ENCODE assay signal across 11 cellular contexts in the genomic region with DNA sequence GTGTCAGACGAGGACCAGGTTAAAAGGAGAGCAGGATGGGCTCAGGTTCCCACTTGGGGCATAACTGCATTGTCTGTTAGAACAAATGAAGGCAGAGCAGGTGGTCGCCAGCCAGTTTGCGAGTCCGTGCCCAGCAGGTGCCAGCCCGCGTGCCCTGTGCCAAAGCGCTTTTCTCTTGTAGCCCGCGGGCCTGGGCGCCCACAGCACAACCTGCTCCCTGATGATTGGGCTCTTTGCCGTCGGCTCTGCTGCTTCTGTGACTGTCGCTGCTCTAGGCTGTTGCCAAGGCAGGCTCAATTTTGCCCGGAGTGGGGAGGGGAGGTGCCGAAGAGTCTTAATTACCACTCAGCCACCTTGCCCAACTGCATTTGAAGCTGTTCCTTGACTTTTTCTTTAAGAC. TPM values are rescaled to one million over a fixed set of nuclear protein-coding genes. Genes with fewer than 3 reads are reported as not detected.
DNase-seq lines count a peak whose midpoint lies in the region; ATAC-seq, FAIRE-seq and TF ChIP-seq lines count a peak whose summit lies in the region.
"Had no signal": no experiment of that assay in that cellular context is flagged by ENCODE, and none has a peak within 500 bp of the region (broad histone marks: within the 10 kb centered on the region; RNA-seq: fewer than 3 reads in every experiment).

No MANE protein-coding gene starts in this region.

- H3K4me2 ChIP-seq in HepG2 (ENCODE audit: low read depth, low read length) = no peak overlapping the region

- TF ChIP-seq CTCF in HepG2 (CRISPR knock-in tag; IDR thresholded peaks at IDR 0.05) (no peak), tibial nerve (IDR thresholded peaks at IDR 0.05) (no peak)

- TF ChIP-seq EP300 in HepG2 (IDR thresholded peaks at IDR 0.05; ENCODE audit: low read depth in 2 of 2, low read length in 2 of 2) (no peak), HepG2 (CRISPR knock-in tag; IDR thresholded peaks at IDR 0.05; ENCODE audit: borderline replicate concordance) (no peak), tibial nerve (IDR thresholded peaks at IDR 0.05) (no peak)

- H3K9ac ChIP-seq in HepG2 (ENCODE audit: insufficient read depth, low read depth, low read length) = no peak overlapping the region

- no peak for TF ChIP-seq RAD21 in HepG2 (CRISPR knock-in tag; IDR thresholded peaks at IDR 0.05)

- H3K27ac ChIP-seq in HepG2 (ENCODE audit: extremely low read length, insufficient read depth, low read length) = no peak overlapping the region
- peak overlapping the region; percentile 76 to 88 (median 83) for H3K27ac ChIP-seq in tibial nerve

- H3K27me3 ChIP-seq in HepG2 (ENCODE audit: control insufficient read depth in 1 of 2, insufficient read depth in 2 of 2, low read length in 2 of 2) = no peaks in the 10 kb centered on the region
- H3K27me3 ChIP-seq in tibial nerve = no peaks in the 10 kb centered on the region

- FAIRE-seq in HepG2 (lab: Jason Lieb, UNC) = no peak

- no peak overlapping the region for H3K4me3 Mint-ChIP-seq in activated naive CD4-positive, alpha-beta T cell treated with anti-CD3 and anti-CD28 coated beads for 36 hours
- H3K4me3 Mint-ChIP-seq in activated naive CD4-positive, alpha-beta T cell treated with anti-CD3 and anti-CD28 coated beads, Interleukin-2, amount 50 U/mL, for 24 hours = peak overlapping the region; percentile 51

- H3K9me3 ChIP-seq in HepG2 (ENCODE audit: low read length) (no peaks in the 10 kb centered on the region), tibial nerve (no peaks in the 10 kb centered on the region)

- H3K9me3 Mint-ChIP-seq in activated naive CD4-positive, alpha-beta T cell treated with anti-CD3 and anti-CD28 coated beads for 36 hours = no peaks in the 10 kb centered on the region
- H3K9me3 Mint-ChIP-seq in activated naive CD4-positive, alpha-beta T cell treated with anti-CD3 and anti-CD28 coated beads, Interleukin-2, amount 50 U/mL, for 24 hours = no peaks in the 10 kb centered on the region
- H3K9me3 Mint-ChIP-seq: activated CD4-positive, alpha-beta T cell treated with anti-CD3 and anti-CD28 coated beads, Interleukin-2, amount 10 ng/mL, durations not matched to agents 24 days and 14 days had no signal

- H3K79me2 ChIP-seq in HepG2 (ENCODE audit: insufficient read depth, low read length) = no peaks in the 10 kb centered on the region

- peaks cover 42% of the 10 kb centered on the region for H3K36me3 Mint-ChIP-seq in activated naive CD4-positive, alpha-beta T cell treated with anti-CD3 and anti-CD28 coated beads for 36 hours (ENCODE audit: low read depth)
- peaks cover 14% of the 10 kb centered on the region for H3K36me3 Mint-ChIP-seq in activated naive CD4-positive, alpha-beta T cell treated with anti-CD3 and anti-CD28 coated beads, Interleukin-2, amount 50 U/mL, for 24 hours

- peak overlapping the region; percentile 69 for H3K27ac Mint-ChIP-seq in activated naive CD4-positive, alpha-beta T cell treated with anti-CD3 and anti-CD28 coated beads for 36 hours
- peak overlapping the region; percentile 84 for H3K27ac Mint-ChIP-seq in activated naive CD4-positive, alpha-beta T cell treated with anti-CD3 and anti-CD28 coated beads, Interleukin-2, amount 50 U/mL, for 24 hours

- TF ChIP-seq POLR2A in HepG2 (IDR thresholded peaks at IDR 0.05; ENCODE audit: insufficient read depth in 1 of 2, low read depth in 2 of 2, low read length in 2 of 2) = no peak
- TF ChIP-seq POLR2A in tibial nerve (IDR thresholded peaks at IDR 0.05) = no peak

- H2AFZ ChIP-seq in HepG2 (ENCODE audit: low read length) = no peak overlapping the region

- no peak for DNase-seq in activated naive CD4-positive, alpha-beta T cell treated with anti-CD3 and anti-CD28 coated beads for 36 hours
- DNase-seq in activated naive CD4-positive, alpha-beta T cell treated with anti-CD3 and anti-CD28 coated beads, Interleukin-2, amount 50 U/mL, for 16 hours = no peak
- DNase-seq in HepG2 (ENCODE audit: low spot score) (no peak), tibial nerve (ENCODE audit: low spot score in 2 of 2) (no peak), AG08395 (ENCODE audit: low spot score) (no peak)
- no peak for DNase-seq in activated CD8-positive, alpha-beta memory T cell treated with anti-CD3 and anti-CD28 coated beads for 24 hours
- DNase-seq: NCI-H82, occipital lobe had no signal

- H3K4me3 ChIP-seq in HepG2 (replicated peaks in 1 of 3; ENCODE audit: insufficient read depth in 1 of 3, low read depth in 2 of 3, low read length in 3 of 3) (no peak overlapping the region), tibial nerve (no peak overlapping the region)

- H3K27me3 Mint-ChIP-seq in activated naive CD4-positive, alpha-beta T cell treated with anti-CD3 and anti-CD28 coated beads for 36 hours (ENCODE audit: low read depth) = no peaks in the 10 kb centered on the region
- H3K27me3 Mint-ChIP-seq in activated naive CD4-positive, alpha-beta T cell treated with anti-CD3 and anti-CD28 coated beads, Interleukin-2, amount 50 U/mL, for 24 hours = no peaks in the 10 kb centered on the region
- H3K27me3 Mint-ChIP-seq: activated CD4-positive, alpha-beta T cell treated with anti-CD3 and anti-CD28 coated beads, Interleukin-2, amount 10 ng/mL, durations not matched to agents 24 days and 14 days had no signal

- 96% methylated on average over 15 of the region's 15 CpGs for WGBS in HepG2 (ENCODE audit: low lambda C conversion rate)
- WGBS in tibial nerve, 2 donors = 93 to 94% methylated on average over 13 to 15 of the region's 15 CpGs

- H3K4me1 ChIP-seq in HepG2 (ENCODE audit: insufficient read depth, low read length) (peaks cover 20% of the 10 kb centered on the region), tibial nerve (peaks cover 0 to 55% (median 41%) of the 10 kb centered on the region in 4 donors)

- POLR2A ChIA-PET in HepG2 (lab: Yijun Ruan, JAX) = no interaction called here

- H3K36me3 ChIP-seq in HepG2 (replicated peaks in 1 of 2; ENCODE audit: control insufficient read depth in 1 of 2, insufficient read depth in 2 of 2, low read length in 2 of 2) (peaks cover 2 to 10% of the 10 kb centered on the region in 2 experiments; a peak in 3 of 5 replicates), tibial nerve (peaks cover 0 to 68% (median 0%) of the 10 kb centered on the region in 3 donors)

- ATAC-seq in HepG2 = no peak
- ATAC-seq in HG02571 (IDR thresholded peaks at IDR 0.05; ENCODE audit: unreplicated experiment) = no peak

- H4K20me1 ChIP-seq in HepG2 (ENCODE audit: insufficient read depth, low read length) = peaks cover 4% of the 10 kb centered on the region; the same call in 1 of the 2 replicates

- H3K4me1 Mint-ChIP-seq in activated naive CD4-positive, alpha-beta T cell treated with anti-CD3 and anti-CD28 coated beads for 36 hours (ENCODE audit: low read depth) = peaks cover 61% of the 10 kb centered on the region
- peaks cover 71% of the 10 kb centered on the region for H3K4me1 Mint-ChIP-seq in activated naive CD4-positive, alpha-beta T cell treated with anti-CD3 and anti-CD28 coated beads, Interleukin-2, amount 50 U/mL, for 24 hours

- intact Hi-C loops in activated naive CD4-positive, alpha-beta T cell treated with anti-CD3 and anti-CD28 coated beads for 36 hours (cut with micrococcal nuclease) = loop anchor here (5.0 kb wide), 1 partner anchor 175 kb away; the partner anchor contains the start of genes CCP110 and GDE1
- intact Hi-C loops in HepG2 (cut with micrococcal nuclease; ENCODE audit: unreplicated experiment) = no loop called here

- in situ Hi-C loops in HepG2 (cut with HindIII; ENCODE audit: extremely low pct_ligation_motif_present, low pct_unique_long_range_greater_than_20kb) = no loop called here

- CTCF ChIA-PET in activated naive CD4-positive, alpha-beta T cell treated with anti-CD3 and anti-CD28 coated beads for 36 hours (lab: Charles Lee) = interaction anchor here (1.6 kb wide), 1 partner anchor 29 kb away, joined by 3 read pairs; no protein-coding TSS in a partner anchor
- CTCF ChIA-PET in HepG2 (lab: Yijun Ruan, JAX; ENCODE audit: low intra/inter-chr PET ratio, low total read pairs) = no interaction called here

- BruUV-seq in HepG2 (replicated peaks; lab: Mats Ljungman, UMichigan) = no TSS peak

RNA-seq across cellular contexts. Expression of gene KNOP1, which starts 21.1 kb away (rescaled TPM):
- total RNA-seq in activated naive CD4-positive, alpha-beta T cell treated with anti-CD3 and anti-CD28 coated beads for 36 hours = 10 to 100 TPM; 24.4 to 26.1 TPM
- total RNA-seq in HepG2 (2016; rRNA removed; fragmentation: Illumina TruSeq; extraction: Trizol) = 57.5 and 80.3 TPM in 2 replicates
- 13.0 and 17.5 TPM in 2 replicates for total RNA-seq in HepG2 (2016; cell fraction: cytosol; rRNA removed; fragmentation: Illumina TruSeq; extraction: Trizol; ENCODE audit: low read depth)
- 60.4 and 77.7 TPM in 2 replicates for total RNA-seq in HepG2 (2016; cell fraction: insoluble cytoplasmic fraction; rRNA removed; fragmentation: Illumina TruSeq; extraction: Trizol)
- total RNA-seq in HepG2 (2016; cell fraction: membrane; rRNA removed; fragmentation: Illumina TruSeq; extraction: Trizol) = 17.7 and 21.4 TPM in 2 replicates
- 37.8 and 39.8 TPM in 2 replicates for total RNA-seq in HepG2 (2016; cell fraction: nucleus; rRNA removed; fragmentation: Illumina TruSeq; extraction: Trizol)
- polyA plus RNA-seq in HepG2 (2011; rRNA removed) = 20.6 and 21.2 TPM in 2 replicates
- polyA plus RNA-seq in HepG2 (2011; cell fraction: cytosol; rRNA removed) = 11.3 and 14.9 TPM in 2 replicates
- polyA plus RNA-seq in HepG2 (2011; cell fraction: nucleus; rRNA removed) = 9.1 and 11.2 TPM in 2 replicates
- 34.8 and 37.7 TPM in 2 replicates for polyA plus RNA-seq in HepG2 (2012)
- 4.9 and 5.2 TPM in 2 replicates for polyA plus RNA-seq in HepG2 (2016; cell fraction: cytosol; fragmentation: Illumina TruSeq; extraction: Trizol; ENCODE audit: low read depth)
- polyA plus RNA-seq in HepG2 (2016; cell fraction: insoluble cytoplasmic fraction; fragmentation: Illumina TruSeq; extraction: Trizol; ENCODE audit: low read depth) = 78.5 and 79.9 TPM in 2 replicates
- polyA plus RNA-seq in HepG2 (2016; cell fraction: membrane; fragmentation: Illumina TruSeq; extraction: Trizol; ENCODE audit: low read depth) = 9.0 and 11.9 TPM in 2 replicates
- 45.4 and 46.8 TPM in 2 replicates for polyA plus RNA-seq in HepG2 (2016; cell fraction: nucleus; fragmentation: Illumina TruSeq; extraction: Trizol; ENCODE audit: insufficient read depth, low read depth)
- polyA minus RNA-seq in HepG2 (2011; rRNA and poly(A)+ RNA removed; ENCODE audit: low replicate concordance) = 13.7 and 26.8 TPM in 2 replicates
- polyA minus RNA-seq in HepG2 (2011; cell fraction: cytosol; rRNA and poly(A)+ RNA removed) = 6.0 and 8.2 TPM in 2 replicates
- polyA minus RNA-seq in HepG2 (2011; cell fraction: nucleus; rRNA and poly(A)+ RNA removed) = 29.0 and 29.1 TPM in 2 replicates
- 10 to 100 TPM; 17.3 to 37.2 (median 26.2) TPM for total RNA-seq in tibial nerve

RNA-seq across cellular contexts. Expression of gene IQCK, which starts 21.1 kb away (rescaled TPM):
- total RNA-seq in activated naive CD4-positive, alpha-beta T cell treated with anti-CD3 and anti-CD28 coated beads for 36 hours = 1 to 10 TPM; 2.8 to 3.9 TPM
- 7.3 and 11.9 TPM in 2 replicates for total RNA-seq in HepG2 (2016; rRNA removed; fragmentation: Illumina TruSeq; extraction: Trizol)
- 2.5 and 2.7 TPM in 2 replicates for total RNA-seq in HepG2 (2016; cell fraction: cytosol; rRNA removed; fragmentation: Illumina TruSeq; extraction: Trizol; ENCODE audit: low read depth)
- 7.4 and 11.9 TPM in 2 replicates for total RNA-seq in HepG2 (2016; cell fraction: insoluble cytoplasmic fraction; rRNA removed; fragmentation: Illumina TruSeq; extraction: Trizol)
- 5.6 and 6.6 TPM in 2 replicates for total RNA-seq in HepG2 (2016; cell fraction: membrane; rRNA removed; fragmentation: Illumina TruSeq; extraction: Trizol)
- total RNA-seq in HepG2 (2016; cell fraction: nucleus; rRNA removed; fragmentation: Illumina TruSeq; extraction: Trizol) = 8.1 and 9.6 TPM in 2 replicates
- polyA plus RNA-seq in HepG2 (2011; rRNA removed) = 3.0 and 5.1 TPM in 2 replicates
- polyA plus RNA-seq in HepG2 (2011; cell fraction: cytosol; rRNA removed) = 4.6 and 5.2 TPM in 2 replicates
- polyA plus RNA-seq in HepG2 (2011; cell fraction: nucleus; rRNA removed) = 2.5 TPM in 2 replicates
- polyA plus RNA-seq in HepG2 (2012) = 1.8 and 3.4 TPM in 2 replicates
- polyA plus RNA-seq in HepG2 (2016; cell fraction: cytosol; fragmentation: Illumina TruSeq; extraction: Trizol; ENCODE audit: low read depth) = 3.8 and 4.9 TPM in 2 replicates
- 19.6 and 22.1 TPM in 2 replicates for polyA plus RNA-seq in HepG2 (2016; cell fraction: insoluble cytoplasmic fraction; fragmentation: Illumina TruSeq; extraction: Trizol; ENCODE audit: low read depth)
- 7.3 and 8.3 TPM in 2 replicates for polyA plus RNA-seq in HepG2 (2016; cell fraction: membrane; fragmentation: Illumina TruSeq; extraction: Trizol; ENCODE audit: low read depth)
- polyA plus RNA-seq in HepG2 (2016; cell fraction: nucleus; fragmentation: Illumina TruSeq; extraction: Trizol; ENCODE audit: insufficient read depth, low read depth) = 10.1 and 10.4 TPM in 2 replicates
- polyA minus RNA-seq in HepG2 (2011; rRNA and poly(A)+ RNA removed; ENCODE audit: low replicate concordance) = 7.0 and 10.3 TPM in 2 replicates
- 3.2 TPM in 2 replicates for polyA minus RNA-seq in HepG2 (2011; cell fraction: cytosol; rRNA and poly(A)+ RNA removed)
- polyA minus RNA-seq in HepG2 (2011; cell fraction: nucleus; rRNA and poly(A)+ RNA removed) = 6.8 and 10.3 TPM in 2 replicates
- total RNA-seq in tibial nerve = 10 to 100 TPM; 23.1 to 62.7 (median 37.6) TPM
